Comparison of ENCODE assay signal across 27 cellular contexts in genomic region chr6:147751232-147751631, GRCh38.
"Had no signal": no experiment of that assay in that cellular context is flagged by ENCODE, and none has a peak within 500 bp of the region (broad histone marks: within the 10 kb centered on the region; RNA-seq: fewer than 3 reads in every experiment).

No MANE protein-coding gene starts in this region.

- H3K36me3 ChIP-seq: SJSA1 had no signal

- DNase-seq: KG1, MM.1S, MV-4-11, NCI-H1092, NCI-H1105, NCI-H1417 treated with DMSO at 0.1 percent for 48 hours, NCI-H1436 treated with DMSO at 0.1 percent for 48 hours, NCI-H1694 treated with DMSO at 0.1 percent for 48 hours, NCI-H187 treated with DMSO at 0.1 percent for 48 hours, NCI-H2029, NCI-H2081, NCI-H2171 treated with DMSO at 0.1 percent for 48 hours, NCI-H2227 treated with DMSO at 0.1 percent for 48 hours, NCI-H345, NCI-H446, NCI-H510A treated with DMSO at 0.1 percent for 48 hours, NCI-H524 treated with DMSO at 0.1 percent for 48 hours, NCI-H526 treated with DMSO at 0.1 percent for 48 hours, OCI-M1, PC-3, SIG-M5, SK-N-SH, SW 1271 had no signal

- H3K9me3 ChIP-seq: SJSA1 had no signal

- H3K4me3 ChIP-seq: SJSA1 had no signal

- ATAC-seq: Panc1, PC-3, Right ventricle myocardium inferior had no signal

- H3K27ac ChIP-seq: RWPE1 had no signal
